Comparison of ENCODE assay signal across 35 cellular contexts in genomic region chr19:11633223-11633622, GRCh38. TPM values are rescaled to one million over a fixed set of nuclear protein-coding genes. Genes with fewer than 3 reads are reported as not detected.
"Had no signal": no experiment of that assay in that cellular context is flagged by ENCODE, and none has a peak within 500 bp of the region (broad histone marks: within the 10 kb centered on the region; RNA-seq: fewer than 3 reads in every experiment).

No MANE protein-coding gene starts in this region.

- H3K27me3 Mint-ChIP-seq: activated CD4-positive, alpha-beta T cell treated with anti-CD3 and anti-CD28 coated beads, Interleukin-2, amount 10 ng/mL, durations not matched to agents 7 days and 5 days; activated naive CD8-positive, alpha-beta T cell treated with anti-CD3 and anti-CD28 coated beads, Interleukin-2, amount 50 U/mL, for 24 hours had no signal

- H3K36me3 ChIP-seq: ascending aorta, cardiac muscle cell had no signal

- H3K4me1 ChIP-seq: ascending aorta had no signal

- H3K4me3 ChIP-seq: ascending aorta, cardiac muscle cell had no signal

- H3K27ac ChIP-seq: ascending aorta, cardiac muscle cell, VCaP had no signal

- H3K27ac Mint-ChIP-seq: activated CD4-positive, alpha-beta memory T cell treated with anti-CD3 and anti-CD28 coated beads, Interleukin-2, amount 10 ng/mL, durations not matched to agents 7 days and 5 days; activated CD4-positive, alpha-beta T cell treated with anti-CD3 and anti-CD28 coated beads, Interleukin-2, amount 10 ng/mL, durations not matched to agents 7 days and 5 days; activated CD8-positive, alpha-beta memory T cell treated with anti-CD3 and anti-CD28 coated beads, Interleukin-2, amount 10 ng/mL, durations not matched to agents 7 days and 5 days; activated CD8-positive, alpha-beta T cell treated with anti-CD3 and anti-CD28 coated beads, Interleukin-2, amount 10 ng/mL, durations not matched to agents 7 days and 5 days; activated naive CD4-positive, alpha-beta T cell treated with anti-CD3 and anti-CD28 coated beads, Interleukin-2, amount 10 ng/mL, durations not matched to agents 7 days and 5 days; activated naive CD4-positive, alpha-beta T cell treated with anti-CD3 and anti-CD28 coated beads, Interleukin-2, amount 50 U/mL, for 24 hours; activated naive CD8-positive, alpha-beta T cell; activated naive CD8-positive, alpha-beta T cell treated with anti-CD3 and anti-CD28 coated beads, Interleukin-2, amount 10 ng/mL, durations not matched to agents 7 days and 5 days; activated naive CD8-positive, alpha-beta T cell treated with anti-CD3 and anti-CD28 coated beads, Interleukin-2, amount 50 U/mL, for 24 hours; activated T-cell treated with anti-CD3 and anti-CD28 coated beads, Interleukin-2, amount 50 U/mL, for 24 hours; activated T-helper 2 cell treated with anti-CD3 and anti-CD28 coated beads, Interferon-gamma antibody, Interleukin-2, Interleukin-4, amounts not matched to agents 10 μg/mL and 5 μg/mL and 100 μg/mL, durations not matched to agents 14 hours and 24 hours and 36 hours; brain; T-cell; T-helper 2 cell treated with Interferon-gamma antibody and Interleukin-4, amounts not matched to agents 5 μg/mL and 100 μg/mL, for 36 hours had no signal

- H3K4me1 Mint-ChIP-seq: activated CD4-positive, alpha-beta memory T cell treated with anti-CD3 and anti-CD28 coated beads, Interleukin-2, amount 10 ng/mL, durations not matched to agents 7 days and 5 days; activated CD4-positive, alpha-beta T cell treated with anti-CD3 and anti-CD28 coated beads, Interleukin-2, amount 10 ng/mL, durations not matched to agents 7 days and 5 days; activated CD8-positive, alpha-beta memory T cell treated with anti-CD3 and anti-CD28 coated beads, Interleukin-2, amount 10 ng/mL, durations not matched to agents 7 days and 5 days; activated naive CD4-positive, alpha-beta T cell treated with anti-CD3 and anti-CD28 coated beads, Interleukin-2, amount 10 ng/mL, durations not matched to agents 7 days and 5 days; activated naive CD4-positive, alpha-beta T cell treated with anti-CD3 and anti-CD28 coated beads, Interleukin-2, amount 50 U/mL, for 24 hours; activated naive CD8-positive, alpha-beta T cell treated with anti-CD3 and anti-CD28 coated beads, Interleukin-2, amount 10 ng/mL, durations not matched to agents 7 days and 5 days; activated naive CD8-positive, alpha-beta T cell treated with anti-CD3 and anti-CD28 coated beads, Interleukin-2, amount 50 U/mL, for 24 hours; brain; central memory CD8-positive, alpha-beta T cell; T-cell had no signal

- H3K36me3 Mint-ChIP-seq: activated CD8-positive, alpha-beta memory T cell treated with anti-CD3 and anti-CD28 coated beads, Interleukin-2, amount 10 ng/mL, durations not matched to agents 7 days and 5 days; activated naive CD4-positive, alpha-beta T cell treated with anti-CD3 and anti-CD28 coated beads, Interleukin-2, amount 10 ng/mL, durations not matched to agents 7 days and 5 days had no signal

- FAIRE-seq: bronchial epithelial cell, TTC549 had no signal

- ATAC-seq: activated CD8-positive, alpha-beta memory T cell treated with anti-CD3 and anti-CD28 coated beads, Interleukin-2, amount 10 ng/mL, durations not matched to agents 7 days and 5 days; activated CD8-positive, alpha-beta T cell treated with anti-CD3 and anti-CD28 coated beads, Interleukin-2, amount 10 ng/mL, durations not matched to agents 7 days and 5 days; activated naive CD8-positive, alpha-beta T cell treated with anti-CD3 and anti-CD28 coated beads, Interleukin-2, amount 50 U/mL, for 24 hours; T-cell had no signal

- H3K9me3 ChIP-seq: ascending aorta had no signal

- DNase-seq: activated CD4-positive, alpha-beta memory T cell treated with anti-CD3 and anti-CD28 coated beads, Interleukin-2, amount 10 ng/mL, durations not matched to agents 7 days and 5 days; activated CD4-positive, alpha-beta T cell treated with anti-CD3 and anti-CD28 coated beads for 48 hours; activated CD4-positive, alpha-beta T cell treated with anti-CD3 and anti-CD28 coated beads, Interleukin-2, amount 10 ng/mL, durations not matched to agents 7 days and 5 days; activated CD4-positive, alpha-beta T cell treated with anti-CD3 and anti-CD28 coated beads, Interleukin-2, amount 50 U/mL, for 48 hours; activated CD4-positive, CD25-positive, alpha-beta regulatory T cell treated with anti-CD3 and anti-CD28 coated beads, Interleukin-2, amount 50 U/mL, for 72 hours; activated CD8-positive, alpha-beta memory T cell treated with anti-CD3 and anti-CD28 coated beads for 24 hours; activated CD8-positive, alpha-beta memory T cell treated with anti-CD3 and anti-CD28 coated beads, Interleukin-2, amount 10 ng/mL, durations not matched to agents 7 days and 5 days; activated CD8-positive, alpha-beta memory T cell treated with anti-CD3 and anti-CD28 coated beads, Interleukin-2, amount 50 U/mL, for 48 hours; activated CD8-positive, alpha-beta T cell treated with anti-CD3 and anti-CD28 coated beads, Interleukin-2, amount 10 ng/mL, durations not matched to agents 7 days and 5 days; activated effector memory CD4-positive, alpha-beta T cell treated with Interleukin-2 at 50 U/mL for 16 hours; activated gamma-delta T cell; activated naive CD4-positive, alpha-beta T cell treated with anti-CD3 and anti-CD28 coated beads, Interleukin-2, amount 10 ng/mL, durations not matched to agents 7 days and 5 days; activated naive CD4-positive, alpha-beta T cell treated with Interleukin-2 at 50 U/mL for 16 hours; activated naive CD8-positive, alpha-beta T cell treated with anti-CD3 and anti-CD28 coated beads, Interleukin-2, amount 10 ng/mL, durations not matched to agents 7 days and 5 days; activated naive CD8-positive, alpha-beta T cell treated with anti-CD3 and anti-CD28 coated beads, Interleukin-2, amount 50 U/mL, for 24 hours; activated T-cell treated with anti-CD3 and anti-CD28 coated beads, Interleukin-2, amount 50 U/mL, for 24 hours; activated T-cell treated with anti-CD3 and anti-CD28 coated beads, Interleukin-2, amount 50 U/mL, for 48 hours; amygdala; anterior cingulate cortex; caudate nucleus; cerebellar nuclear complex; T-cell; T-helper 2 cell; T-helper 9 cell had no signal

- H3K27me3 ChIP-seq: ascending aorta, cardiac muscle cell had no signal

- H3K4me3 Mint-ChIP-seq: activated CD4-positive, alpha-beta memory T cell treated with anti-CD3 and anti-CD28 coated beads, Interleukin-2, amount 10 ng/mL, durations not matched to agents 7 days and 5 days; activated CD4-positive, alpha-beta T cell treated with anti-CD3 and anti-CD28 coated beads, Interleukin-2, amount 10 ng/mL, durations not matched to agents 7 days and 5 days; activated CD8-positive, alpha-beta memory T cell treated with anti-CD3 and anti-CD28 coated beads, Interleukin-2, amount 10 ng/mL, durations not matched to agents 7 days and 5 days; activated CD8-positive, alpha-beta T cell treated with anti-CD3 and anti-CD28 coated beads, Interleukin-2, amount 10 ng/mL, durations not matched to agents 7 days and 5 days; activated naive CD4-positive, alpha-beta T cell treated with anti-CD3 and anti-CD28 coated beads, Interleukin-2, amount 10 ng/mL, durations not matched to agents 7 days and 5 days; activated naive CD4-positive, alpha-beta T cell treated with anti-CD3 and anti-CD28 coated beads, Interleukin-2, amount 50 U/mL, for 24 hours; activated naive CD8-positive, alpha-beta T cell; activated naive CD8-positive, alpha-beta T cell treated with anti-CD3 and anti-CD28 coated beads, Interleukin-2, amount 10 ng/mL, durations not matched to agents 7 days and 5 days; activated naive CD8-positive, alpha-beta T cell treated with anti-CD3 and anti-CD28 coated beads, Interleukin-2, amount 50 U/mL, for 24 hours; activated T-cell treated with anti-CD3 and anti-CD28 coated beads, Interleukin-2, amount 50 U/mL, for 24 hours; brain; central memory CD8-positive, alpha-beta T cell; T-cell; T-helper 2 cell treated with Interferon-gamma antibody and Interleukin-4, amounts not matched to agents 5 μg/mL and 100 μg/mL, for 36 hours had no signal

RNA-seq across cellular contexts. Expression of gene ACP5, which starts 55.8 kb away (rescaled TPM):
- total RNA-seq: ascending aorta had no signal
